ENCODE assay signal across 2 cellular contexts in genomic region chr6:20448828-20449227, GRCh38.
TF ChIP-seq lines count a peak whose summit lies in the region.

No MANE protein-coding gene starts in this region.

TF ChIP-seq in GM23338, 12 proteins besides CTCF, POLR2A, EP300 and RAD21 (continued from another document):
- TF ChIP-seq ZNF462 (CRISPR knock-in tag; IDR thresholded peaks at IDR 0.05) (no peak), CREB1 (CRISPR knock-in tag; IDR thresholded peaks at IDR 0.05; ENCODE audit: low read depth) (no peak), ZNF114 (CRISPR knock-in tag; IDR thresholded peaks at IDR 0.05) (no peak), NANOG (IDR thresholded peaks at IDR 0.05; ENCODE audit: borderline replicate concordance) (no peak), JUNB (IDR thresholded peaks at IDR 0.05; ENCODE audit: unreplicated experiment) (no peak), STAT1 (IDR thresholded peaks at IDR 0.05; ENCODE audit: unreplicated experiment) (no peak), ZNF331 (CRISPR knock-in tag; IDR thresholded peaks at IDR 0.05; ENCODE audit: low read depth) (no peak)
- TF ChIP-seq, protein P1, sequence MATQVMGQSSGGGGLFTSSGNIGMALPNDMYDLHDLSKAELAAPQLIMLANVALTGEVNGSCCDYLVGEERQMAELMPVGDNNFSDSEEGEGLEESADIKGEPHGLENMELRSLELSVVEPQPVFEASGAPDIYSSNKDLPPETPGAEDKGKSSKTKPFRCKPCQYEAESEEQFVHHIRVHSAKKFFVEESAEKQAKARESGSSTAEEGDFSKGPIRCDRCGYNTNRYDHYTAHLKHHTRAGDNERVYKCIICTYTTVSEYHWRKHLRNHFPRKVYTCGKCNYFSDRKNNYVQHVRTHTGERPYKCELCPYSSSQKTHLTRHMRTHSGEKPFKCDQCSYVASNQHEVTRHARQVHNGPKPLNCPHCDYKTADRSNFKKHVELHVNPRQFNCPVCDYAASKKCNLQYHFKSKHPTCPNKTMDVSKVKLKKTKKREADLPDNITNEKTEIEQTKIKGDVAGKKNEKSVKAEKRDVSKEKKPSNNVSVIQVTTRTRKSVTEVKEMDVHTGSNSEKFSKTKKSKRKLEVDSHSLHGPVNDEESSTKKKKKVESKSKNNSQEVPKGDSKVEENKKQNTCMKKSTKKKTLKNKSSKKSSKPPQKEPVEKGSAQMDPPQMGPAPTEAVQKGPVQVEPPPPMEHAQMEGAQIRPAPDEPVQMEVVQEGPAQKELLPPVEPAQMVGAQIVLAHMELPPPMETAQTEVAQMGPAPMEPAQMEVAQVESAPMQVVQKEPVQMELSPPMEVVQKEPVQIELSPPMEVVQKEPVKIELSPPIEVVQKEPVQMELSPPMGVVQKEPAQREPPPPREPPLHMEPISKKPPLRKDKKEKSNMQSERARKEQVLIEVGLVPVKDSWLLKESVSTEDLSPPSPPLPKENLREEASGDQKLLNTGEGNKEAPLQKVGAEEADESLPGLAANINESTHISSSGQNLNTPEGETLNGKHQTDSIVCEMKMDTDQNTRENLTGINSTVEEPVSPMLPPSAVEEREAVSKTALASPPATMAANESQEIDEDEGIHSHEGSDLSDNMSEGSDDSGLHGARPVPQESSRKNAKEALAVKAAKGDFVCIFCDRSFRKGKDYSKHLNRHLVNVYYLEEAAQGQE (IDR thresholded peaks at IDR 0.05; ENCODE audit: unreplicated experiment): no peak

TF ChIP-seq in liver, 16 proteins besides CTCF, POLR2A, EP300 and RAD21 (continued from another document):
- TF ChIP-seq ZBTB33 (IDR thresholded peaks at IDR 0.05): peak; percentile 65
- no peak for TF ChIP-seq GABPA (IDR thresholded peaks at IDR 0.05 in 1 of 2, conservative IDR thresholded peaks at IDR 0.05 in 1 of 2)
- peak; percentile 89 for TF ChIP-seq SP1 (IDR thresholded peaks at IDR 0.05)
- TF ChIP-seq, protein P2, sequence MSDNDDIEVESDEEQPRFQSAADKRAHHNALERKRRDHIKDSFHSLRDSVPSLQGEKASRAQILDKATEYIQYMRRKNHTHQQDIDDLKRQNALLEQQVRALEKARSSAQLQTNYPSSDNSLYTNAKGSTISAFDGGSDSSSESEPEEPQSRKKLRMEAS (IDR thresholded peaks at IDR 0.05): peak; percentile 36
- TF ChIP-seq FOXA2 (IDR thresholded peaks at IDR 0.05): peak; percentile 17
